ENCODE assay signal across 13 cellular contexts in genomic region chr1:91751281-91751680, GRCh38.
DNase-seq lines count a peak whose midpoint lies in the region; ATAC-seq and TF ChIP-seq lines count a peak whose summit lies in the region.
"Had no signal": no experiment of that assay in that cellular context is flagged by ENCODE, and none has a peak within 500 bp of the region (broad histone marks: within the 10 kb centered on the region; RNA-seq: fewer than 3 reads in every experiment).

No MANE protein-coding gene starts in this region.

- no peak for TF ChIP-seq CTCF in nephron progenitor cell (IDR thresholded peaks at IDR 0.05)

- no peaks in the 10 kb centered on the region for H3K27me3 ChIP-seq in skeletal muscle tissue (ENCODE audit: control insufficient read depth in 3 of 3, insufficient read depth in 3 of 3, low read length in 3 of 3)
- H3K27me3 ChIP-seq: cardiac muscle cell had no signal

- H3K4me1 ChIP-seq in skeletal muscle tissue (ENCODE audit: control insufficient read depth in 3 of 3, insufficient read depth in 3 of 3, low read length in 3 of 3), result peaks cover 30 to 40% (median 39%) of the 10 kb centered on the region in 3 donors

- no peaks in the 10 kb centered on the region for H3K9me3 Mint-ChIP-seq in central memory CD8-positive, alpha-beta T cell
- peaks cover 22% of the 10 kb centered on the region for H3K9me3 Mint-ChIP-seq in nephron progenitor cell

- peak overlapping the region; percentile 20 for H3K27ac ChIP-seq in skeletal muscle tissue (ENCODE audit: low read depth, low read length)
- H3K27ac ChIP-seq: cardiac muscle cell had no signal

- H3K27ac Mint-ChIP-seq in central memory CD8-positive, alpha-beta T cell (ENCODE audit: low read depth), result peak overlapping the region; percentile 53
- no peak overlapping the region for H3K27ac Mint-ChIP-seq in nephron progenitor cell

- peaks cover 12% of the 10 kb centered on the region for H3K36me3 Mint-ChIP-seq in central memory CD8-positive, alpha-beta T cell (ENCODE audit: insufficient read depth)
- H3K36me3 Mint-ChIP-seq in nephron progenitor cell (ENCODE audit: low read depth), result peaks cover 26% of the 10 kb centered on the region

- no peak overlapping the region for H3K9ac ChIP-seq in skeletal muscle tissue (ENCODE audit: low read depth in 1 of 3, low read length in 3 of 3)
- H3K9ac ChIP-seq: SK-N-SH had no signal

- H3K27me3 Mint-ChIP-seq in central memory CD8-positive, alpha-beta T cell, result no peaks in the 10 kb centered on the region
- H3K27me3 Mint-ChIP-seq in nephron progenitor cell (ENCODE audit: low read depth, poor library complexity), result peaks cover 3% of the 10 kb centered on the region
- H3K27me3 Mint-ChIP-seq: activated CD8-positive, alpha-beta T cell treated with anti-CD3 and anti-CD28 coated beads for 36 hours had no signal

- H3K4me3 Mint-ChIP-seq in central memory CD8-positive, alpha-beta T cell, result no peak overlapping the region
- no peak overlapping the region for H3K4me3 Mint-ChIP-seq in nephron progenitor cell
- H3K4me3 Mint-ChIP-seq: activated CD8-positive, alpha-beta T cell treated with anti-CD3 and anti-CD28 coated beads for 36 hours had no signal

- ATAC-seq in central memory CD8-positive, alpha-beta T cell (replicated peaks; ENCODE audit: extremely low read depth, poor library complexity, severe bottlenecking), result no peak

- H3K9me3 ChIP-seq in skeletal muscle tissue (ENCODE audit: control insufficient read depth in 3 of 3, low read length in 3 of 3), result no peaks in the 10 kb centered on the region
- H3K9me3 ChIP-seq: SK-N-SH had no signal

- no peak overlapping the region for H3K4me3 ChIP-seq in skeletal muscle tissue (ENCODE audit: low read length in 3 of 3)
- H3K4me3 ChIP-seq: cardiac muscle cell had no signal

- DNase-seq in GM04504 (ENCODE audit: low read depth) (peak; percentile 58), hippocampal formation (lab: John Stamatoyannopoulos, UW) (peak; percentile 14 to 44), GOT3 (lab: John Stamatoyannopoulos, UW) (no peak), T-helper 9 cell (no peak), nephron progenitor cell (no peak)
- no peak for DNase-seq in central memory CD8-positive, alpha-beta T cell (ENCODE audit: low spot score in 2 of 2)
- DNase-seq in effector CD4-positive, alpha-beta T cell, result no peak
- DNase-seq: activated CD8-positive, alpha-beta T cell treated with anti-CD3 and anti-CD28 coated beads for 36 hours; NCI-H2107; SK-N-SH; trophoblast cell had no signal

- peaks cover 59% of the 10 kb centered on the region for H3K4me1 Mint-ChIP-seq in central memory CD8-positive, alpha-beta T cell
- H3K4me1 Mint-ChIP-seq in nephron progenitor cell, result peaks cover 10% of the 10 kb centered on the region

- H3K36me3 ChIP-seq in skeletal muscle tissue (ENCODE audit: control insufficient read depth in 3 of 3, insufficient read depth in 3 of 3, low read length in 3 of 3), result no peaks in the 10 kb centered on the region
- H3K36me3 ChIP-seq: cardiac muscle cell had no signal

Comparison
In these comparisons a context has a peak if more than half of its experiments do, and no peak if none do; other contexts are left out.
1. DNase-seq: peak in GM04504 (single experiment) and hippocampal formation (2 of 2); none in central memory CD8-positive, alpha-beta T cell (0 of 2), GOT3 (single experiment), T-helper 9 cell (single experiment), nephron progenitor cell (single experiment) and effector CD4-positive, alpha-beta T cell (single experiment).